ENCODE assay signal across 16 cellular contexts in genomic region chr1:233909195-233909594, GRCh38.
DNase-seq lines count a peak whose midpoint lies in the region; ATAC-seq, FAIRE-seq and TF ChIP-seq lines count a peak whose summit lies in the region.
"Had no signal": no experiment of that assay in that cellular context is flagged by ENCODE, and none has a peak within 500 bp of the region (broad histone marks: within the 10 kb centered on the region; RNA-seq: fewer than 3 reads in every experiment).

No MANE protein-coding gene starts in this region.

- peak overlapping the region; percentile 92 for H3K27ac ChIP-seq in RWPE2 (ENCODE audit: poor library complexity, severe bottlenecking)
- H3K27ac ChIP-seq in epithelial cell of prostate = peak overlapping the region; percentile 68
- H3K27ac ChIP-seq: gastroesophageal sphincter, SK-N-MC had no signal

- no peak overlapping the region for H3K4me3 ChIP-seq in RWPE2 (ENCODE audit: severe bottlenecking)
- H3K4me3 ChIP-seq: gastroesophageal sphincter, SK-N-MC had no signal

- peak; percentile 89 for ATAC-seq in RWPE2 (ENCODE audit: low read depth)
- ATAC-seq: gastroesophageal sphincter, right cardiac atrium had no signal

- H3K9me3 ChIP-seq in RWPE2 (ENCODE audit: severe bottlenecking) = no peaks in the 10 kb centered on the region
- H3K9me3 ChIP-seq: gastroesophageal sphincter had no signal

- no peak for TF ChIP-seq CTCF in RWPE2 (IDR thresholded peaks at IDR 0.05; ENCODE audit: poor library complexity, severe bottlenecking)

- no peaks in the 10 kb centered on the region for H3K27me3 ChIP-seq in RWPE2 (ENCODE audit: insufficient read depth, poor library complexity, severe bottlenecking)

- peaks cover 31% of the 10 kb centered on the region for H3K4me1 ChIP-seq in RWPE2 (ENCODE audit: insufficient read depth, poor library complexity, severe bottlenecking)

- DNase-seq in HS-27A (ENCODE audit: low read depth) = peak; percentile 26
- no peak for DNase-seq in RWPE2 (ENCODE audit: low spot score)
- peak; percentile 31 for DNase-seq in epithelial cell of prostate (ENCODE audit: low read depth, low spot score)
- peak; percentile 84 for DNase-seq in urothelium cell line (ENCODE audit: low spot score)
- DNase-seq in T-helper 9 cell = no peak
- no peak for DNase-seq in NCI-H1694 treated with DMSO at 0.1 percent for 48 hours (lab: John Stamatoyannopoulos, UW)
- no peak for DNase-seq in activated CD4-positive, alpha-beta T cell treated with anti-CD3 and anti-CD28 coated beads, Interleukin-2, amount 50 U/mL, for 48 hours
- DNase-seq: activated CD4-positive, alpha-beta memory T cell treated with anti-CD3 and anti-CD28 coated beads, Interleukin-2, amount 10 ng/mL, durations not matched to agents 7 days and 5 days; KG1; NCI-H1436; NCI-H446 treated with DMSO at 0.1 percent for 48 hours; right cardiac atrium; stimulated activated CD4-positive, alpha-beta T cell treated with anti-CD3 and anti-CD28 coated beads, Interleukin-2, amount 100 ng/mL, for 24 hours had no signal

- no peaks in the 10 kb centered on the region for H3K36me3 ChIP-seq in RWPE2 (ENCODE audit: low read depth)
- H3K36me3 ChIP-seq: gastroesophageal sphincter had no signal

- FAIRE-seq in urothelium cell line (lab: Jason Lieb, UNC) = peak; percentile 9
- FAIRE-seq: colon had no signal

Comparison
In these comparisons a context has a peak if more than half of its experiments do, and no peak if none do; other contexts are left out.
1. DNase-seq: peak in HS-27A (single experiment), epithelial cell of prostate (single experiment) and urothelium cell line (single experiment); none in RWPE2 (single experiment), T-helper 9 cell (single experiment), NCI-H1694 treated with DMSO at 0.1 percent for 48 hours (single experiment) and activated CD4-positive, alpha-beta T cell treated with anti-CD3 and anti-CD28 coated beads, Interleukin-2, amount 50 U/mL, for 48 hours (0 of 2).